ENCODE assay signal across 1 cellular context in the genomic region with DNA sequence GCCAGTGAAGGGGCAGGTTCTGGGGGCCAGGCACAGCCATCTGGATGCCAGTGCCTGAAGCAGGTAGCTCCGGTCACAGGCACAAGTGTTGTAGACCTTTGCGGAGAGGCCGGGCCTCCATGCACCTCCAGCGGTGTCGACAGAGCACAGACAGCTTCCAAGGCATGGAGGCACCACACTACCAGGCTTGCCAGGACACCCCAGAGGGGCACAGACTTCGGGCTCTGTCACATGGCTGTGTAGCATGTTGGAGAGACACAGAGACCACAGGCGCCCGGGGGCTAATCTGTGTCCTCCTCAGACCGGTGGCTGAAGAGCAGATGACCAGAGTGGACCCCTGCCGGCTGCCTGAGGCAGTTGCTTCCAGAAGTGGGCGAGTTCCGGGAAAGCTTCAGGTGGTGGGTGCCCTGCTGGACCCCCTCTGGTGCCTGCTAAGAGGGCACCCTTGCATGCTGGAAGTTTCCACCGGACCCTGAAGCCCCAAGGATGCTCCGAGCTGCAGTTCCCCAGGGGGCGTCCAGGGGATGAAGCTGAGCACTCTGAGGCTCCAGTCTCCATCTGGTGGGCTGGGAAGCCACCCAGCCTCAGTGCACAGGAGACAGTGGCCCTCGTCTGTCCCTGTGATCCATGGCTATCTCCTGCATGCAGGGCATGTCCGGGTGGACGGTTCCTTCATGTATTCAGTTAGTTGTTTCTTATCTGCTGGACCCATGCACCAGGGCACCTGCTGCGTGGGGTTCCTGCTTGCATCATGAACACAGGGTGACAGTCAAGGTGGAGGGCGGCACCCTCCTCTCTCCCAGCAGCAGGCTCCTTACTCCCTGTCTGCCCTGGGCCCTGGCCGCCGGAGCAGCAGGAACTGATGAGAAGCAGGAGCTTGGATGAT.
TF ChIP-seq lines count a peak whose summit lies in the region.

No MANE protein-coding gene starts in this region.

TF ChIP-seq in K562, 482 proteins besides CTCF, POLR2A, EP300 and RAD21 (continued from another document and continues in another):
- TF ChIP-seq KLF6 (CRISPR knock-in tag; IDR thresholded peaks at IDR 0.05; ENCODE audit: borderline replicate concordance) (no peak), ZFP36 (IDR thresholded peaks at IDR 0.05; ENCODE audit: low read depth, low read length, partially characterized antibody) (no peak), ZNF316 (IDR thresholded peaks at IDR 0.05) (no peak), HDGF (IDR thresholded peaks at IDR 0.05) (no peak), NCOA6 (IDR thresholded peaks at IDR 0.05) (no peak), SMARCA5 (IDR thresholded peaks at IDR 0.05) (no peak), CHD4 (IDR thresholded peaks at IDR 0.05; ENCODE audit: insufficient read depth, insufficient replicate concordance, low read depth, low read length, poor library complexity, severe bottlenecking) (no peak), THRAP3 (IDR thresholded peaks at IDR 0.05; ENCODE audit: borderline replicate concordance) (no peak), ZNF143 (CRISPR knock-in tag; IDR thresholded peaks at IDR 0.05) (no peak), KDM5B (IDR thresholded peaks at IDR 0.05; ENCODE audit: insufficient replicate concordance, low read depth, low read length) (no peak), SMAD4 (CRISPR knock-in tag; conservative IDR thresholded peaks at IDR 0.05) (peak; percentile 91), BRD4 (IDR thresholded peaks at IDR 0.05) (no peak), HOXB6 (CRISPR knock-in tag; IDR thresholded peaks at IDR 0.05; ENCODE audit: borderline replicate concordance) (no peak), ZNF253 (CRISPR knock-in tag; conservative IDR thresholded peaks at IDR 0.05) (no peak), DPF2 (IDR thresholded peaks at IDR 0.05) (peak; percentile 71), NFYB (IDR thresholded peaks at IDR 0.05; ENCODE audit: extremely low read depth, insufficient read length) (no peak), GATA2 (CRISPR knock-in tag; IDR thresholded peaks at IDR 0.05) (peak; percentile 83), TEAD1 (CRISPR knock-in tag; IDR thresholded peaks at IDR 0.05) (no peak), KLF16 (IDR thresholded peaks at IDR 0.05) (peak; percentile 79), ETV6 (IDR thresholded peaks at IDR 0.05; ENCODE audit: borderline replicate concordance in 1 of 2, low read depth in 2 of 2, low read length in 1 of 2) (no peak), ETV6 (CRISPR knock-in tag; IDR thresholded peaks at IDR 0.05; ENCODE audit: borderline replicate concordance) (no peak), BHLHE40 (IDR thresholded peaks at IDR 0.05; ENCODE audit: low read length) (peak; percentile 77; the same call in 1 of the 2 replicates), MAFK (IDR thresholded peaks at IDR 0.05; ENCODE audit: low read length) (no peak), MIER1 (IDR thresholded peaks at IDR 0.05; ENCODE audit: low read depth) (no peak), CBX3 (IDR thresholded peaks at IDR 0.05; ENCODE audit: borderline replicate concordance in 1 of 2, low read length in 2 of 2) (0 out of 3 replicates have a peak, but pooled peaks of 1 of the 2 experiments have one; percentile 28), BRF1 (IDR thresholded peaks at IDR 0.05; ENCODE audit: borderline replicate concordance, extremely low read depth, insufficient read length) (no peak), ZC3H8 (IDR thresholded peaks at IDR 0.05) (no peak), ZNF668 (CRISPR knock-in tag; IDR thresholded peaks at IDR 0.05) (no peak), CBX5 (IDR thresholded peaks at IDR 0.05; ENCODE audit: borderline replicate concordance, low read depth) (no peak), TRIM24 (IDR thresholded peaks at IDR 0.05) (peak; percentile 95 to 96), ZNF76 (CRISPR knock-in tag; IDR thresholded peaks at IDR 0.05; ENCODE audit: borderline replicate concordance) (no peak), HMG20A (CRISPR knock-in tag; conservative IDR thresholded peaks at IDR 0.05) (no peak), RUNX1 (IDR thresholded peaks at IDR 0.05; ENCODE audit: low read depth) (peak; percentile 51; the same call in 1 of the 2 replicates), SAP30 (IDR thresholded peaks at IDR 0.05; ENCODE audit: borderline replicate concordance, insufficient read depth, low read depth, low read length, poor library complexity, severe bottlenecking) (no peak), RNF2 (IDR thresholded peaks at IDR 0.05) (peak; percentile 73; the same call in 1 of the 2 replicates), PHB2 (IDR thresholded peaks at IDR 0.05; ENCODE audit: low read depth) (0 out of 2 replicates have a peak, but pooled peaks have one; percentile 38), TEAD4 (IDR thresholded peaks at IDR 0.05; ENCODE audit: low read length) (peak; percentile 92), TEAD4 (CRISPR knock-in tag; IDR thresholded peaks at IDR 0.05; ENCODE audit: borderline replicate concordance) (no peak), ELF1 (tag; IDR thresholded peaks at IDR 0.05) (no peak), ZNF224 (CRISPR knock-in tag; IDR thresholded peaks at IDR 0.05) (no peak), TSC22D4 (tag; IDR thresholded peaks at IDR 0.05) (no peak), SMARCA4 (IDR thresholded peaks at IDR 0.05) (0 out of 2 replicates have a peak, but pooled peaks have one; percentile 56), POLR2AphosphoS5 (IDR thresholded peaks at IDR 0.05; ENCODE audit: control insufficient read depth, insufficient read depth, low read depth, low read length) (peak; percentile 87), SNIP1 (IDR thresholded peaks at IDR 0.05; ENCODE audit: low read depth) (no peak), HNRNPK (IDR thresholded peaks at IDR 0.05; ENCODE audit: low read depth, low read length, poor library complexity, severe bottlenecking) (no peak), NFIC (IDR thresholded peaks at IDR 0.05) (peak; percentile 78), NR2F6 (CRISPR knock-in tag; IDR thresholded peaks at IDR 0.05) (no peak)
- TF ChIP-seq, protein P1, sequence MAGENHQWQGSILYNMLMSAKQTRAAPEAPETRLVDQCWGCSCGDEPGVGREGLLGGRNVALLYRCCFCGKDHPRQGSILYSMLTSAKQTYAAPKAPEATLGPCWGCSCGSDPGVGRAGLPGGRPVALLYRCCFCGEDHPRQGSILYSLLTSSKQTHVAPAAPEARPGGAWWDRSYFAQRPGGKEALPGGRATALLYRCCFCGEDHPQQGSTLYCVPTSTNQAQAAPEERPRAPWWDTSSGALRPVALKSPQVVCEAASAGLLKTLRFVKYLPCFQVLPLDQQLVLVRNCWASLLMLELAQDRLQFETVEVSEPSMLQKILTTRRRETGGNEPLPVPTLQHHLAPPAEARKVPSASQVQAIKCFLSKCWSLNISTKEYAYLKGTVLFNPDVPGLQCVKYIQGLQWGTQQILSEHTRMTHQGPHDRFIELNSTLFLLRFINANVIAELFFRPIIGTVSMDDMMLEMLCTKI (IDR thresholded peaks at IDR 0.05; ENCODE audit: partially characterized antibody): no peak
- TF ChIP-seq, protein P2, sequence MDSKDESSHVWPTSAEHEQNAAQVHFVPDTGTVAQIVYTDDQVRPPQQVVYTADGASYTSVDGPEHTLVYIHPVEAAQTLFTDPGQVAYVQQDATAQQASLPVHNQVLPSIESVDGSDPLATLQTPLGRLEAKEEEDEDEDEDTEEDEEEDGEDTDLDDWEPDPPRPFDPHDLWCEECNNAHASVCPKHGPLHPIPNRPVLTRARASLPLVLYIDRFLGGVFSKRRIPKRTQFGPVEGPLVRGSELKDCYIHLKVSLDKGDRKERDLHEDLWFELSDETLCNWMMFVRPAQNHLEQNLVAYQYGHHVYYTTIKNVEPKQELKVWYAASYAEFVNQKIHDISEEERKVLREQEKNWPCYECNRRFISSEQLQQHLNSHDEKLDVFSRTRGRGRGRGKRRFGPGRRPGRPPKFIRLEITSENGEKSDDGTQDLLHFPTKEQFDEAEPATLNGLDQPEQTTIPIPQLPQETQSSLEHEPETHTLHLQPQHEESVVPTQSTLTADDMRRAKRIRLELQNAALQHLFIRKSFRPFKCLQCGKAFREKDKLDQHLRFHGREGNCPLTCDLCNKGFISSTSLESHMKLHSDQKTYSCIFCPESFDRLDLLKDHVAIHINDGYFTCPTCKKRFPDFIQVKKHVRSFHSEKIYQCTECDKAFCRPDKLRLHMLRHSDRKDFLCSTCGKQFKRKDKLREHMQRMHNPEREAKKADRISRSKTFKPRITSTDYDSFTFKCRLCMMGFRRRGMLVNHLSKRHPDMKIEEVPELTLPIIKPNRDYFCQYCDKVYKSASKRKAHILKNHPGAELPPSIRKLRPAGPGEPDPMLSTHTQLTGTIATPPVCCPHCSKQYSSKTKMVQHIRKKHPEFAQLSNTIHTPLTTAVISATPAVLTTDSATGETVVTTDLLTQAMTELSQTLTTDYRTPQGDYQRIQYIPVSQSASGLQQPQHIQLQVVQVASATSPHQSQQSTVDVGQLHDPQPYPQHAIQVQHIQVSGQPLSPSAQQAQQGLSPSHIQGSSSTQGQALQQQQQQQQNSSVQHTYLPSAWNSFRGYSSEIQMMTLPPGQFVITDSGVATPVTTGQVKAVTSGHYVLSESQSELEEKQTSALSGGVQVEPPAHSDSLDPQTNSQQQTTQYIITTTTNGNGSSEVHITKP (IDR thresholded peaks at IDR 0.05; ENCODE audit: partially characterized antibody): no peak
- TF ChIP-seq, protein P3, sequence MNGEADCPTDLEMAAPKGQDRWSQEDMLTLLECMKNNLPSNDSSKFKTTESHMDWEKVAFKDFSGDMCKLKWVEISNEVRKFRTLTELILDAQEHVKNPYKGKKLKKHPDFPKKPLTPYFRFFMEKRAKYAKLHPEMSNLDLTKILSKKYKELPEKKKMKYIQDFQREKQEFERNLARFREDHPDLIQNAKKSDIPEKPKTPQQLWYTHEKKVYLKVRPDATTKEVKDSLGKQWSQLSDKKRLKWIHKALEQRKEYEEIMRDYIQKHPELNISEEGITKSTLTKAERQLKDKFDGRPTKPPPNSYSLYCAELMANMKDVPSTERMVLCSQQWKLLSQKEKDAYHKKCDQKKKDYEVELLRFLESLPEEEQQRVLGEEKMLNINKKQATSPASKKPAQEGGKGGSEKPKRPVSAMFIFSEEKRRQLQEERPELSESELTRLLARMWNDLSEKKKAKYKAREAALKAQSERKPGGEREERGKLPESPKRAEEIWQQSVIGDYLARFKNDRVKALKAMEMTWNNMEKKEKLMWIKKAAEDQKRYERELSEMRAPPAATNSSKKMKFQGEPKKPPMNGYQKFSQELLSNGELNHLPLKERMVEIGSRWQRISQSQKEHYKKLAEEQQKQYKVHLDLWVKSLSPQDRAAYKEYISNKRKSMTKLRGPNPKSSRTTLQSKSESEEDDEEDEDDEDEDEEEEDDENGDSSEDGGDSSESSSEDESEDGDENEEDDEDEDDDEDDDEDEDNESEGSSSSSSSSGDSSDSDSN (IDR thresholded peaks at IDR 0.05; ENCODE audit: borderline replicate concordance in 1 of 2, low read depth in 2 of 2, low read length in 2 of 2): no peak
- TF ChIP-seq, protein P4, sequence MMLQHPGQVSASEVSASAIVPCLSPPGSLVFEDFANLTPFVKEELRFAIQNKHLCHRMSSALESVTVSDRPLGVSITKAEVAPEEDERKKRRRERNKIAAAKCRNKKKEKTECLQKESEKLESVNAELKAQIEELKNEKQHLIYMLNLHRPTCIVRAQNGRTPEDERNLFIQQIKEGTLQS (IDR thresholded peaks at IDR 0.05): peak; percentile 73
- TF ChIP-seq, protein P4 (CRISPR knock-in tag; conservative IDR thresholded peaks at IDR 0.05): no peak
- TF ChIP-seq, protein P5, sequence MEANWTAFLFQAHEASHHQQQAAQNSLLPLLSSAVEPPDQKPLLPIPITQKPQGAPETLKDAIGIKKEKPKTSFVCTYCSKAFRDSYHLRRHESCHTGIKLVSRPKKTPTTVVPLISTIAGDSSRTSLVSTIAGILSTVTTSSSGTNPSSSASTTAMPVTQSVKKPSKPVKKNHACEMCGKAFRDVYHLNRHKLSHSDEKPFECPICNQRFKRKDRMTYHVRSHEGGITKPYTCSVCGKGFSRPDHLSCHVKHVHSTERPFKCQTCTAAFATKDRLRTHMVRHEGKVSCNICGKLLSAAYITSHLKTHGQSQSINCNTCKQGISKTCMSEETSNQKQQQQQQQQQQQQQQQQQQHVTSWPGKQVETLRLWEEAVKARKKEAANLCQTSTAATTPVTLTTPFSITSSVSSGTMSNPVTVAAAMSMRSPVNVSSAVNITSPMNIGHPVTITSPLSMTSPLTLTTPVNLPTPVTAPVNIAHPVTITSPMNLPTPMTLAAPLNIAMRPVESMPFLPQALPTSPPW (CRISPR knock-in tag; IDR thresholded peaks at IDR 0.05): 0 out of 2 replicates have a peak, but pooled peaks have one; percentile 18
- TF ChIP-seq, protein P6, sequence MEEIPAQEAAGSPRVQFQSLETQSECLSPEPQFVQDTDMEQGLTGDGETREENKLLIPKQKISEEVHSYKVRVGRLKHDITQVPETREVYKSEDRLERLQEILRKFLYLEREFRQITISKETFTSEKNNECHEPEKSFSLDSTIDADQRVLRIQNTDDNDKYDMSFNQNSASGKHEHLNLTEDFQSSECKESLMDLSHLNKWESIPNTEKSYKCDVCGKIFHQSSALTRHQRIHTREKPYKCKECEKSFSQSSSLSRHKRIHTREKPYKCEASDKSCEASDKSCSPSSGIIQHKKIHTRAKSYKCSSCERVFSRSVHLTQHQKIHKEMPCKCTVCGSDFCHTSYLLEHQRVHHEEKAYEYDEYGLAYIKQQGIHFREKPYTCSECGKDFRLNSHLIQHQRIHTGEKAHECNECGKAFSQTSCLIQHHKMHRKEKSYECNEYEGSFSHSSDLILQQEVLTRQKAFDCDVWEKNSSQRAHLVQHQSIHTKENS (CRISPR knock-in tag; IDR thresholded peaks at IDR 0.05): no peak
- TF ChIP-seq, protein P7, sequence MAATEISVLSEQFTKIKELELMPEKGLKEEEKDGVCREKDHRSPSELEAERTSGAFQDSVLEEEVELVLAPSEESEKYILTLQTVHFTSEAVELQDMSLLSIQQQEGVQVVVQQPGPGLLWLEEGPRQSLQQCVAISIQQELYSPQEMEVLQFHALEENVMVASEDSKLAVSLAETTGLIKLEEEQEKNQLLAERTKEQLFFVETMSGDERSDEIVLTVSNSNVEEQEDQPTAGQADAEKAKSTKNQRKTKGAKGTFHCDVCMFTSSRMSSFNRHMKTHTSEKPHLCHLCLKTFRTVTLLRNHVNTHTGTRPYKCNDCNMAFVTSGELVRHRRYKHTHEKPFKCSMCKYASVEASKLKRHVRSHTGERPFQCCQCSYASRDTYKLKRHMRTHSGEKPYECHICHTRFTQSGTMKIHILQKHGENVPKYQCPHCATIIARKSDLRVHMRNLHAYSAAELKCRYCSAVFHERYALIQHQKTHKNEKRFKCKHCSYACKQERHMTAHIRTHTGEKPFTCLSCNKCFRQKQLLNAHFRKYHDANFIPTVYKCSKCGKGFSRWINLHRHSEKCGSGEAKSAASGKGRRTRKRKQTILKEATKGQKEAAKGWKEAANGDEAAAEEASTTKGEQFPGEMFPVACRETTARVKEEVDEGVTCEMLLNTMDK (IDR thresholded peaks at IDR 0.05; ENCODE audit: borderline replicate concordance, insufficient read depth, low read depth, low read length, poor library complexity, severe bottlenecking): no peak
- TF ChIP-seq, protein P8, sequence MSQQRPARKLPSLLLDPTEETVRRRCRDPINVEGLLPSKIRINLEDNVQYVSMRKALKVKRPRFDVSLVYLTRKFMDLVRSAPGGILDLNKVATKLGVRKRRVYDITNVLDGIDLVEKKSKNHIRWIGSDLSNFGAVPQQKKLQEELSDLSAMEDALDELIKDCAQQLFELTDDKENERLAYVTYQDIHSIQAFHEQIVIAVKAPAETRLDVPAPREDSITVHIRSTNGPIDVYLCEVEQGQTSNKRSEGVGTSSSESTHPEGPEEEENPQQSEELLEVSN (IDR thresholded peaks at IDR 0.05; ENCODE audit: borderline replicate concordance in 1 of 2, extremely low read depth in 1 of 2, insufficient read depth in 1 of 2, insufficient read length in 1 of 2, low read depth in 1 of 2, low read length in 1 of 2, poor library complexity in 1 of 2, severe bottlenecking in 1 of 2): peak in 1 of 2 experiments; percentile 6
